Comparison of ENCODE assay signal across 9 cellular contexts in the genomic region with DNA sequence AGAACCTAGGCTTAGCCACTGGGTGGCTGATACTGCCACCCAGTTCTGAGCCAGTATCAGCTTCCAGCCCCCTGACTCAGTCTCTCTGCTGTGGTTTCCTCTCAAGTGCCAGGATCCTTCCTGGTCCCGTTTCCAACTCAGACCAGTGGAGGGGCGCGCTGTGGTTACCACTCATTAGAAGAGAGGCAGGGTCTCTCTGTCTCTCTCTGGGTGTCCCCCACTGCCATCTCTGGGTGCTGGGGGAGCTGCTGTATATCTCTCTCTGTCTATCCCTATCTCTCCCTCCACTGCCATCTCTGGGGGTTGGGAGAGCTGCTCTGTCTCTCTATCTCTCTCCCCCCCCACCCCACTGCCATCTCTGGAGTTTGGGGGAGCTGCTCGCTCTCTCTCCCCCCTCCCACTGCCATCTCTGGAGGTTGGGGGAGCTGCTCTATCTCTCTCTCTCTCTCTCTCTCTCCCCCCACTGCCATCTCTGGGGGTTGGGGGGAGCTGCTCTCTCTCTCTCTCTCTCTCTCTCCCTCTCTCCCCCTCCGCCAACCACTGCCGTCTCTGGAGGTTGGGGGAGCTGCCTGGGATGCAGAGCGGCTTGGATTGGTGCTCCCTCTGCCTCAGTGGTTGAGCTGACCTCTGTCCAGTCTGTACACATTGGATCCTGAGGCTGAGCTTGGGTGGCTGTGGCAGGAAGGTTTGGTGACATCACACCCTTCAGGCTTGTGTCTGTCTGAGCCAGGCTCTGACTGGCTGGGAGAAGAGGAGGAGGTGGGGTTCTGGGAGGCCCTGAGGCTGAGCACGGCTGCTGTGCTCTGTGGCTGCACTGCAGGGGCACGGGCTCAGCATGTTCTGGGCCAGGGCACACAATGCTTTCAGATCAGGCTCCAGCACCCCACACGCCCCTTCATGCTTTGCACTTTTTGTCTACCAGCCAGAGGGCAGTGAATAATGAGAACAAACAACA.
DNase-seq lines count a peak whose midpoint lies in the region; ATAC-seq, FAIRE-seq and TF ChIP-seq lines count a peak whose summit lies in the region.
"Had no signal": no experiment of that assay in that cellular context is flagged by ENCODE, and none has a peak within 500 bp of the region (broad histone marks: within the 10 kb centered on the region; RNA-seq: fewer than 3 reads in every experiment).

No MANE protein-coding gene starts in this region.

- H3K4me1 ChIP-seq in A673 (ENCODE audit: insufficient read depth, low read length, poor library complexity, severe bottlenecking) (no peaks in the 10 kb centered on the region), astrocyte (ENCODE audit: insufficient read depth, low read length) (peaks cover 2% of the 10 kb centered on the region)

- no peak overlapping the region for H3K9ac ChIP-seq in astrocyte (ENCODE audit: low read length)

- H3K79me2 ChIP-seq in astrocyte (ENCODE audit: insufficient read depth, low read length) = peaks cover 4% of the 10 kb centered on the region

- ATAC-seq in GM19463 (IDR thresholded peaks at IDR 0.05; ENCODE audit: unreplicated experiment) (no peak), HG03039 (IDR thresholded peaks at IDR 0.05; ENCODE audit: unreplicated experiment) (no peak)

- no peak overlapping the region for H3K4me3 ChIP-seq in A673 (ENCODE audit: low read depth, low read length, poor library complexity, severe bottlenecking)
- no peak overlapping the region for H3K4me3 ChIP-seq in astrocyte (ENCODE audit: insufficient read depth, low read depth, low read length)

- intact Hi-C loops in A673 (cut with micrococcal nuclease; ENCODE audit: unreplicated experiment) = no loop called here
- intact Hi-C loops in activated CD4-positive, alpha-beta memory T cell treated with anti-CD3 and anti-CD28 coated beads for 36 hours (cut with micrococcal nuclease) = loop anchor here (5.0 kb wide), 1 partner anchor 108 kb away; no protein-coding TSS in a partner anchor

- H4K20me1 ChIP-seq in astrocyte (ENCODE audit: insufficient read depth, low read length) = no peaks in the 10 kb centered on the region

- H3K27me3 Mint-ChIP-seq in astrocyte (ENCODE audit: low read depth, unreplicated experiment) = no peaks in the 10 kb centered on the region
- H3K27me3 Mint-ChIP-seq in activated CD4-positive, alpha-beta memory T cell treated with anti-CD3 and anti-CD28 coated beads for 36 hours = no peaks in the 10 kb centered on the region

- H3K36me3 ChIP-seq in A673 (ENCODE audit: insufficient read depth, low read length, poor library complexity, severe bottlenecking) = no peaks in the 10 kb centered on the region
- H3K36me3 ChIP-seq in KOPT-K1 (ENCODE audit: insufficient read depth, low read length) = no peaks in the 10 kb centered on the region
- H3K36me3 ChIP-seq in astrocyte (ENCODE audit: insufficient read depth, low read length) = no peaks in the 10 kb centered on the region

- peak overlapping the region; percentile 50 for H3K4me2 ChIP-seq in astrocyte (ENCODE audit: low read length)

- H3K27ac ChIP-seq in A673 (ENCODE audit: low read depth, low read length, poor library complexity, severe bottlenecking) (no peak overlapping the region), KOPT-K1 (ENCODE audit: low read depth, low read length, poor library complexity, severe bottlenecking) (peak overlapping the region; percentile 50), astrocyte (ENCODE audit: low read depth, low read length) (no peak overlapping the region)

- DNase-seq in A673 (ENCODE audit: low spot score) (peak; percentile 6), astrocyte (ENCODE audit: low read depth) (peak; percentile 64), medulla oblongata (ENCODE audit: extremely low spot score) (peak; percentile 95), GDM1 (lab: John Stamatoyannopoulos, UW) (no peak)
- no peak for DNase-seq in activated CD4-positive, alpha-beta memory T cell treated with anti-CD3 and anti-CD28 coated beads for 36 hours
- DNase-seq: central memory CD4-positive, alpha-beta T cell had no signal

- H3K27me3 ChIP-seq in A673 (replicated peaks; ENCODE audit: insufficient read depth, low read depth, low read length, poor library complexity) (no peaks in the 10 kb centered on the region), astrocyte (ENCODE audit: insufficient read depth, low read length) (no peaks in the 10 kb centered on the region)

- H2AFZ ChIP-seq in astrocyte (ENCODE audit: low read depth, low read length) = peak overlapping the region; percentile 71

- H3K9me3 ChIP-seq in A673 (ENCODE audit: low read depth, low read length, poor library complexity, severe bottlenecking) = no peaks in the 10 kb centered on the region
- H3K9me3 ChIP-seq in KOPT-K1 (ENCODE audit: insufficient read depth, low read length, poor library complexity, severe bottlenecking) = no peaks in the 10 kb centered on the region
- H3K9me3 ChIP-seq in astrocyte (ENCODE audit: insufficient read depth, low read depth, low read length) = no peaks in the 10 kb centered on the region

- H3K36me3 Mint-ChIP-seq in astrocyte (ENCODE audit: low read depth, unreplicated experiment) = peaks cover 1% of the 10 kb centered on the region
- no peaks in the 10 kb centered on the region for H3K36me3 Mint-ChIP-seq in activated CD4-positive, alpha-beta memory T cell treated with anti-CD3 and anti-CD28 coated beads for 36 hours

- BruUV-seq in A673 (replicated peaks; lab: Mats Ljungman, UMichigan) = no TSS peak

- peak overlapping the region; percentile 59 for H3K27ac Mint-ChIP-seq in astrocyte (ENCODE audit: unreplicated experiment)
- H3K27ac Mint-ChIP-seq in activated CD4-positive, alpha-beta memory T cell treated with anti-CD3 and anti-CD28 coated beads for 36 hours = no peak overlapping the region

- CTCF ChIA-PET in A673 (lab: Charles Lee) = interaction anchor here (0.7 to 1.2 kb wide), 2 partner anchors 120 to 583 kb away, joined by 3 to 11 read pairs; no protein-coding TSS in a partner anchor
- CTCF ChIA-PET in activated CD4-positive, alpha-beta memory T cell treated with anti-CD3 and anti-CD28 coated beads for 36 hours (lab: Charles Lee) = interaction anchor here (0.7 to 1.1 kb wide), 4 partner anchors 21 to 119 kb away, joined by 3 to 4 read pairs (median 3); no protein-coding TSS in a partner anchor

- POLR2A ChIA-PET in A673 (lab: Charles Lee; ENCODE audit: low non-redundant PET) = no interaction called here
- POLR2A ChIA-PET in activated CD4-positive, alpha-beta memory T cell treated with anti-CD3 and anti-CD28 coated beads for 36 hours (lab: Charles Lee) = no interaction called here

- peaks cover 24% of the 10 kb centered on the region for H3K4me1 Mint-ChIP-seq in astrocyte (ENCODE audit: low read depth, unreplicated experiment)
- peaks cover 11% of the 10 kb centered on the region for H3K4me1 Mint-ChIP-seq in activated CD4-positive, alpha-beta memory T cell treated with anti-CD3 and anti-CD28 coated beads for 36 hours (ENCODE audit: low read depth)

- FAIRE-seq in astrocyte (lab: Jason Lieb, UNC) = no peak

- no peak overlapping the region for H3K4me3 Mint-ChIP-seq in astrocyte (ENCODE audit: unreplicated experiment)
- H3K4me3 Mint-ChIP-seq in activated CD4-positive, alpha-beta memory T cell treated with anti-CD3 and anti-CD28 coated beads for 36 hours = no peak overlapping the region

- TF ChIP-seq CTCF in A673 (conservative IDR thresholded peaks at IDR 0.05; ENCODE audit: low read depth, low read length) (no peak), astrocyte (IDR thresholded peaks at IDR 0.05; ENCODE audit: insufficient read depth, low read depth, low read length) (no peak)

- H3K9me3 Mint-ChIP-seq in astrocyte (ENCODE audit: unreplicated experiment) = peaks cover 5% of the 10 kb centered on the region
- H3K9me3 Mint-ChIP-seq in activated CD4-positive, alpha-beta memory T cell treated with anti-CD3 and anti-CD28 coated beads for 36 hours = peaks cover 7% of the 10 kb centered on the region

Comparison
In these comparisons a context has a peak if more than half of its experiments do, and no peak if none do; other contexts are left out.
1. DNase-seq: peak in A673 (single experiment), astrocyte (single experiment) and medulla oblongata (single experiment); none in activated CD4-positive, alpha-beta memory T cell treated with anti-CD3 and anti-CD28 coated beads for 36 hours (single experiment) and GDM1 (single experiment).